Comparison of ENCODE assay signal across 1 cellular context in the genomic region with DNA sequence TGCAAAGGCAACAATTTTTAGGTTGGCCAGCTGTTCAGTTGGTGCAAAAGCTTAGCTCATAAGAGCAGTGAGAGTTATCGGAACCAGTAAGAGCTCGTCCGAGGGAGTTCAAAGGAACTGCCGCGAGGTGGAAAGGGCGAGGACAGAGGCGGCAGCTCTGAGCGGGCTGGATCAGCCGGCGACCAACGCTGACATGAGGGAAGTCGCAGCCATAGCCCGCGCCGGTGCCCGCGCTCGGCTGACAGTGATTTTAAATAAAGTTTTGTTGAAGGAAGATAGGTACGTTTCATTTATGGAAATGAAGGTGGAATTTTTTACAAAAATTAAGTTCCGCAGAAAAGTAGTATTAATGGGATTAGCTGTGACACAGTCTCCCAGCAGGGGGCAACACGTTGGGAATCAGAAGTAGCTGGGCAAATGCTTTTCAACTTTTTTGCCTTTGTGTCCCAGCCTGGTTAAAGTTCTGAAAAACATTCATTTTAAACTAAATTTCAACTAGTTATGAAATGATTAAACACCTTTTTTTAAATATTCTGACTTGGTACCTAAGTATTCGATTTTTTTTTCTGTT.
A peak's percentile ranks its signal among the peaks of the same experiment; 100 is the strongest.
TF ChIP-seq lines count a peak whose summit lies in the region.

No MANE protein-coding gene starts in this region.

TF ChIP-seq in HepG2, 621 proteins besides CTCF, POLR2A, EP300 and RAD21 (continued from another document):
- TF ChIP-seq TAF1 (CRISPR knock-in tag; IDR thresholded peaks at IDR 0.05) (no peak), DNMT1 (CRISPR knock-in tag; IDR thresholded peaks at IDR 0.05) (no peak), ARID2 (CRISPR knock-in tag; IDR thresholded peaks at IDR 0.05; ENCODE audit: borderline replicate concordance) (no peak), NFE2 (CRISPR knock-in tag; IDR thresholded peaks at IDR 0.05) (no peak), ZC3H4 (CRISPR knock-in tag; IDR thresholded peaks at IDR 0.05; ENCODE audit: borderline replicate concordance) (no peak)
- TF ChIP-seq, protein P1, sequence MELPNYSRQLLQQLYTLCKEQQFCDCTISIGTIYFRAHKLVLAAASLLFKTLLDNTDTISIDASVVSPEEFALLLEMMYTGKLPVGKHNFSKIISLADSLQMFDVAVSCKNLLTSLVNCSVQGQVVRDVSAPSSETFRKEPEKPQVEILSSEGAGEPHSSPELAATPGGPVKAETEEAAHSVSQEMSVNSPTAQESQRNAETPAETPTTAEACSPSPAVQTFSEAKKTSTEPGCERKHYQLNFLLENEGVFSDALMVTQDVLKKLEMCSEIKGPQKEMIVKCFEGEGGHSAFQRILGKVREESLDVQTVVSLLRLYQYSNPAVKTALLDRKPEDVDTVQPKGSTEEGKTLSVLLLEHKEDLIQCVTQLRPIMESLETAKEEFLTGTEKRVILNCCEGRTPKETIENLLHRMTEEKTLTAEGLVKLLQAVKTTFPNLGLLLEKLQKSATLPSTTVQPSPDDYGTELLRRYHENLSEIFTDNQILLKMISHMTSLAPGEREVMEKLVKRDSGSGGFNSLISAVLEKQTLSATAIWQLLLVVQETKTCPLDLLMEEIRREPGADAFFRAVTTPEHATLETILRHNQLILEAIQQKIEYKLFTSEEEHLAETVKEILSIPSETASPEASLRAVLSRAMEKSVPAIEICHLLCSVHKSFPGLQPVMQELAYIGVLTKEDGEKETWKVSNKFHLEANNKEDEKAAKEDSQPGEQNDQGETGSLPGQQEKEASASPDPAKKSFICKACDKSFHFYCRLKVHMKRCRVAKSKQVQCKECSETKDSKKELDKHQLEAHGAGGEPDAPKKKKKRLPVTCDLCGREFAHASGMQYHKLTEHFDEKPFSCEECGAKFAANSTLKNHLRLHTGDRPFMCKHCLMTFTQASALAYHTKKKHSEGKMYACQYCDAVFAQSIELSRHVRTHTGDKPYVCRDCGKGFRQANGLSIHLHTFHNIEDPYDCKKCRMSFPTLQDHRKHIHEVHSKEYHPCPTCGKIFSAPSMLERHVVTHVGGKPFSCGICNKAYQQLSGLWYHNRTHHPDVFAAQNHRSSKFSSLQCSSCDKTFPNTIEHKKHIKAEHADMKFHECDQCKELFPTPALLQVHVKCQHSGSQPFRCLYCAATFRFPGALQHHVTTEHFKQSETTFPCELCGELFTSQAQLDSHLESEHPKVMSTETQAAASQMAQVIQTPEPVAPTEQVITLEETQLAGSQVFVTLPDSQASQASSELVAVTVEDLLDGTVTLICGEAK (IDR thresholded peaks at IDR 0.05): no peak
- TF ChIP-seq, protein P1 (CRISPR knock-in tag; IDR thresholded peaks at IDR 0.05): peak; percentile 82; the same call in 1 of the 2 replicates
- TF ChIP-seq, protein P2, sequence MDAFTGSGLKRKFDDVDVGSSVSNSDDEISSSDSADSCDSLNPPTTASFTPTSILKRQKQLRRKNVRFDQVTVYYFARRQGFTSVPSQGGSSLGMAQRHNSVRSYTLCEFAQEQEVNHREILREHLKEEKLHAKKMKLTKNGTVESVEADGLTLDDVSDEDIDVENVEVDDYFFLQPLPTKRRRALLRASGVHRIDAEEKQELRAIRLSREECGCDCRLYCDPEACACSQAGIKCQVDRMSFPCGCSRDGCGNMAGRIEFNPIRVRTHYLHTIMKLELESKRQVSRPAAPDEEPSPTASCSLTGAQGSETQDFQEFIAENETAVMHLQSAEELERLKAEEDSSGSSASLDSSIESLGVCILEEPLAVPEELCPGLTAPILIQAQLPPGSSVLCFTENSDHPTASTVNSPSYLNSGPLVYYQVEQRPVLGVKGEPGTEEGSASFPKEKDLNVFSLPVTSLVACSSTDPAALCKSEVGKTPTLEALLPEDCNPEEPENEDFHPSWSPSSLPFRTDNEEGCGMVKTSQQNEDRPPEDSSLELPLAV (CRISPR knock-in tag; conservative IDR thresholded peaks at IDR 0.05; ENCODE audit: low read depth): no peak
